32 cellular contexts compared by ENCODE assay signal in genomic region chr2:234344041-234344440, GRCh38.
"Had no signal": no experiment of that assay in that cellular context is flagged by ENCODE, and none has a peak within 500 bp of the region (broad histone marks: within the 10 kb centered on the region; RNA-seq: fewer than 3 reads in every experiment).

No MANE protein-coding gene starts in this region.

- H3K9me3 ChIP-seq: ascending aorta, breast epithelium, colonic mucosa, esophagus squamous epithelium, gastroesophageal sphincter had no signal

- H3K4me3 ChIP-seq: ascending aorta, breast epithelium, cardiac muscle cell, colonic mucosa, esophagus squamous epithelium, gastroesophageal sphincter had no signal

- H3K27ac ChIP-seq: ascending aorta, breast epithelium, cardiac muscle cell, colonic mucosa, epithelial cell of prostate, esophagus squamous epithelium, gastroesophageal sphincter, WERI-Rb-1 had no signal

- DNase-seq: activated CD4-positive, alpha-beta memory T cell treated with anti-CD3 and anti-CD28 coated beads for 36 hours; activated CD4-positive, alpha-beta T cell treated with anti-CD3 and anti-CD28 coated beads for 36 hours; activated CD4-positive, alpha-beta T cell treated with anti-CD3 and anti-CD28 coated beads, Interleukin-2, amount 10 ng/mL, durations not matched to agents 24 days and 14 days; activated CD4-positive, CD25-positive, alpha-beta regulatory T cell; activated CD4-positive, CD25-positive, alpha-beta regulatory T cell treated with anti-CD3 and anti-CD28 coated beads, Interleukin-2, amount 50 U/mL, for 72 hours; activated CD8-positive, alpha-beta memory T cell treated with anti-CD3 and anti-CD28 coated beads, Interleukin-2, amount 10 ng/mL, durations not matched to agents 7 days and 5 days; activated CD8-positive, alpha-beta memory T cell treated with anti-CD3 and anti-CD28 coated beads, Interleukin-2, amount 50 U/mL, for 4 hours; activated CD8-positive, alpha-beta T cell treated with anti-CD3 and anti-CD28 coated beads, Interleukin-2, amount 10 ng/mL, durations not matched to agents 7 days and 5 days; activated gamma-delta T cell; activated naive CD4-positive, alpha-beta T cell; activated naive CD4-positive, alpha-beta T cell treated with anti-CD3 and anti-CD28 coated beads, Interleukin-2, amount 10 ng/mL, durations not matched to agents 7 days and 5 days; activated naive CD8-positive, alpha-beta T cell treated with anti-CD3 and anti-CD28 coated beads, Interleukin-2, amount 10 ng/mL, durations not matched to agents 7 days and 5 days; activated T-cell treated with anti-CD3 and anti-CD28 coated beads, Interleukin-2, amount 50 U/mL, for 1 hour; activated T-cell treated with anti-CD3 and anti-CD28 coated beads, Interleukin-2, amount 50 U/mL, for 48 hours; central memory CD4-positive, alpha-beta T cell; cerebellar nuclear complex; colonic mucosa; effector CD8-positive, alpha-beta T cell; esophagus squamous epithelium; foreskin melanocyte; T-helper 1 cell; T-helper 17 cell; T1000; WERI-Rb-1 had no signal

- H3K27me3 ChIP-seq: ascending aorta, breast epithelium, cardiac muscle cell, colonic mucosa, esophagus squamous epithelium, gastroesophageal sphincter had no signal

- H3K27me3 Mint-ChIP-seq: activated CD4-positive, alpha-beta memory T cell treated with anti-CD3 and anti-CD28 coated beads for 36 hours; activated CD4-positive, alpha-beta T cell treated with anti-CD3 and anti-CD28 coated beads for 36 hours; activated CD4-positive, alpha-beta T cell treated with anti-CD3 and anti-CD28 coated beads, Interleukin-2, amount 10 ng/mL, durations not matched to agents 24 days and 14 days; activated CD8-positive, alpha-beta memory T cell treated with anti-CD3 and anti-CD28 coated beads, Interleukin-2, amount 10 ng/mL, durations not matched to agents 7 days and 5 days; activated naive CD4-positive, alpha-beta T cell treated with anti-CD3 and anti-CD28 coated beads, Interleukin-2, amount 10 ng/mL, durations not matched to agents 7 days and 5 days; activated naive CD8-positive, alpha-beta T cell treated with anti-CD3 and anti-CD28 coated beads, Interleukin-2, amount 10 ng/mL, durations not matched to agents 7 days and 5 days; T-helper 17 cell had no signal

- H3K36me3 ChIP-seq: ascending aorta, breast epithelium, cardiac muscle cell, colonic mucosa, esophagus squamous epithelium, gastroesophageal sphincter, WERI-Rb-1 had no signal

- ATAC-seq: activated CD4-positive, alpha-beta T cell treated with anti-CD3 and anti-CD28 coated beads for 36 hours; activated CD8-positive, alpha-beta memory T cell treated with anti-CD3 and anti-CD28 coated beads, Interleukin-2, amount 10 ng/mL, durations not matched to agents 7 days and 5 days; activated CD8-positive, alpha-beta T cell treated with anti-CD3 and anti-CD28 coated beads, Interleukin-2, amount 10 ng/mL, durations not matched to agents 7 days and 5 days; activated naive CD4-positive, alpha-beta T cell treated with anti-CD3 and anti-CD28 coated beads, Interleukin-2, amount 50 U/mL, for 72 hours; gastroesophageal sphincter; T-helper 17 cell had no signal

- H3K4me3 Mint-ChIP-seq: activated CD4-positive, alpha-beta memory T cell treated with anti-CD3 and anti-CD28 coated beads for 36 hours; activated CD4-positive, alpha-beta T cell treated with anti-CD3 and anti-CD28 coated beads for 36 hours; activated CD4-positive, alpha-beta T cell treated with anti-CD3 and anti-CD28 coated beads, Interleukin-2, amount 10 ng/mL, durations not matched to agents 24 days and 14 days; activated CD8-positive, alpha-beta memory T cell treated with anti-CD3 and anti-CD28 coated beads, Interleukin-2, amount 10 ng/mL, durations not matched to agents 7 days and 5 days; activated CD8-positive, alpha-beta T cell treated with anti-CD3 and anti-CD28 coated beads, Interleukin-2, amount 10 ng/mL, durations not matched to agents 7 days and 5 days; activated naive CD4-positive, alpha-beta T cell treated with anti-CD3 and anti-CD28 coated beads, Interleukin-2, amount 10 ng/mL, durations not matched to agents 7 days and 5 days; activated naive CD8-positive, alpha-beta T cell treated with anti-CD3 and anti-CD28 coated beads, Interleukin-2, amount 10 ng/mL, durations not matched to agents 7 days and 5 days; brain; T-helper 17 cell; T-helper 2 cell treated with Interferon-gamma antibody and Interleukin-4, amounts not matched to agents 5 μg/mL and 100 μg/mL, for 36 hours had no signal

- H3K36me3 Mint-ChIP-seq: activated CD4-positive, alpha-beta memory T cell treated with anti-CD3 and anti-CD28 coated beads for 36 hours had no signal

- H3K4me1 ChIP-seq: ascending aorta, breast epithelium, colonic mucosa, esophagus squamous epithelium had no signal

- H3K27ac Mint-ChIP-seq: activated CD4-positive, alpha-beta memory T cell treated with anti-CD3 and anti-CD28 coated beads for 36 hours; activated CD4-positive, alpha-beta T cell treated with anti-CD3 and anti-CD28 coated beads for 36 hours; activated CD4-positive, alpha-beta T cell treated with anti-CD3 and anti-CD28 coated beads, Interleukin-2, amount 10 ng/mL, durations not matched to agents 24 days and 14 days; activated CD8-positive, alpha-beta memory T cell treated with anti-CD3 and anti-CD28 coated beads, Interleukin-2, amount 10 ng/mL, durations not matched to agents 7 days and 5 days; activated CD8-positive, alpha-beta T cell treated with anti-CD3 and anti-CD28 coated beads, Interleukin-2, amount 10 ng/mL, durations not matched to agents 7 days and 5 days; activated naive CD4-positive, alpha-beta T cell treated with anti-CD3 and anti-CD28 coated beads, Interleukin-2, amount 10 ng/mL, durations not matched to agents 7 days and 5 days; activated naive CD4-positive, alpha-beta T cell treated with anti-CD3 and anti-CD28 coated beads, Interleukin-2, amount 50 U/mL, for 72 hours; activated naive CD8-positive, alpha-beta T cell treated with anti-CD3 and anti-CD28 coated beads, Interleukin-2, amount 10 ng/mL, durations not matched to agents 7 days and 5 days; T-helper 17 cell; T-helper 2 cell treated with Interferon-gamma antibody and Interleukin-4, amounts not matched to agents 5 μg/mL and 100 μg/mL, for 36 hours had no signal
